ENCODE assay signal across 22 cellular contexts in genomic region chr3:188319569-188319968, GRCh38.
A peak's percentile ranks its signal among the peaks of the same experiment; 100 is the strongest.
DNase-seq lines count a peak whose midpoint lies in the region; ATAC-seq, FAIRE-seq and TF ChIP-seq lines count a peak whose summit lies in the region.
"Had no signal": no experiment of that assay in that cellular context is flagged by ENCODE, and none has a peak within 500 bp of the region (broad histone marks: within the 10 kb centered on the region; RNA-seq: fewer than 3 reads in every experiment).

No MANE protein-coding gene starts in this region.

- H3K36me3 ChIP-seq in endothelial cell of umbilical vein (ENCODE audit: control insufficient read depth in 2 of 2, extremely low read depth in 1 of 2, insufficient read depth in 2 of 2, low read length in 2 of 2) = no peaks in the 10 kb centered on the region
- H3K36me3 ChIP-seq in osteoblast (ENCODE audit: insufficient read depth, low read length) = no peaks in the 10 kb centered on the region
- H3K36me3 ChIP-seq in body of pancreas (replicated peaks in 1 of 2; ENCODE audit: insufficient read depth in 1 of 2, low read depth in 2 of 2) = no peaks in the 10 kb centered on the region
- H3K36me3 ChIP-seq: pancreas, Peyer's patch, sigmoid colon had no signal

- H3K9me3 ChIP-seq in endothelial cell of umbilical vein (replicated peaks; ENCODE audit: control insufficient read depth, insufficient read depth, low read length) (no peaks in the 10 kb centered on the region), osteoblast (ENCODE audit: low read depth, low read length) (no peaks in the 10 kb centered on the region), body of pancreas (no peaks in the 10 kb centered on the region)
- H3K9me3 ChIP-seq: A549, pancreas, Peyer's patch, sigmoid colon had no signal

- CTCF ChIA-PET in endothelial cell of umbilical vein (lab: Charles Lee) = interaction anchor here (0.9 kb wide), 1 partner anchor 22 kb away, joined by 3 read pairs; no protein-coding TSS in a partner anchor

- peak; percentile 62 for FAIRE-seq in RCC 7860 (lab: Jason Lieb, UNC)
- no peak for FAIRE-seq in endothelial cell of umbilical vein (lab: Jason Lieb, UNC)
- FAIRE-seq: A549, pancreas had no signal

- H3K27ac ChIP-seq in endothelial cell of umbilical vein (ENCODE audit: insufficient read depth, low read depth, low read length) (no peak overlapping the region), osteoblast (ENCODE audit: low read depth, low read length) (peak overlapping the region; percentile 28), body of pancreas (no peak overlapping the region)
- H3K27ac ChIP-seq: A549; BLaER1 treated with 17β-estradiol and CSF1 and Interleukin-3, amounts not matched to agents 10 nM and 100 nM; epithelial cell of prostate; pancreas; Peyer's patch had no signal

- peaks cover 3% of the 10 kb centered on the region for H3K4me1 ChIP-seq in endothelial cell of umbilical vein (ENCODE audit: control insufficient read depth, extremely low read depth, insufficient read depth, low read length)
- peaks cover 41% of the 10 kb centered on the region for H3K4me1 ChIP-seq in osteoblast (ENCODE audit: insufficient read depth, low read length)
- H3K4me1 ChIP-seq in body of pancreas = peaks cover 20% of the 10 kb centered on the region
- H3K4me1 ChIP-seq: Peyer's patch had no signal

- H3K27me3 ChIP-seq in endothelial cell of umbilical vein (ENCODE audit: control insufficient read depth in 2 of 2, insufficient read depth in 2 of 2, low read length in 2 of 2) (no peaks in the 10 kb centered on the region), osteoblast (ENCODE audit: insufficient read depth, low read length) (no peaks in the 10 kb centered on the region), body of pancreas (no peaks in the 10 kb centered on the region)
- H3K27me3 ChIP-seq: BLaER1 treated with 17β-estradiol and CSF1 and Interleukin-3, amounts not matched to agents 10 nM and 100 nM; pancreas; Peyer's patch; sigmoid colon had no signal

- TF ChIP-seq CTCF in endothelial cell of umbilical vein (IDR thresholded peaks at IDR 0.05; ENCODE audit: extremely low read depth in 1 of 2, insufficient read depth in 1 of 2, low read depth in 1 of 2, low read length in 2 of 2) (no peak), osteoblast (IDR thresholded peaks at IDR 0.05; ENCODE audit: extremely low read depth, low read depth, low read length) (no peak), body of pancreas (IDR thresholded peaks at IDR 0.05) (no peak)

- H3K4me2 ChIP-seq in endothelial cell of umbilical vein (ENCODE audit: insufficient read depth, low read length) (no peak overlapping the region), osteoblast (ENCODE audit: insufficient read depth, low read length) (no peak overlapping the region)
- H3K4me2 ChIP-seq: A549 had no signal

- H3K4me3 ChIP-seq in endothelial cell of umbilical vein (replicated peaks in 1 of 3; ENCODE audit: insufficient read depth in 1 of 3, low read depth in 1 of 3, low read length in 3 of 3) (no peak overlapping the region), osteoblast (ENCODE audit: insufficient read depth, low read length) (no peak overlapping the region), body of pancreas (no peak overlapping the region)
- H3K4me3 ChIP-seq: A549; BLaER1 treated with 17β-estradiol and CSF1 and Interleukin-3, amounts not matched to agents 10 nM and 100 nM; pancreas; Peyer's patch; sigmoid colon had no signal

- ATAC-seq in GM21526 (IDR thresholded peaks at IDR 0.05; ENCODE audit: low FRiP score, unreplicated experiment) (no peak), body of pancreas (no peak)
- ATAC-seq: A549; pancreas; stimulated activated naive CD8-positive, alpha-beta T cell treated with anti-CD3 and anti-CD28 coated beads, Interleukin-15, Interleukin-2, amounts not matched to agents 100 U/mL and 50 U/mL, for 24 hours had no signal

- DNase-seq in NCI-H2196 (lab: John Stamatoyannopoulos, UW; ENCODE audit: unreplicated experiment) (peak; percentile 34), NCI-H2196 treated with DMSO at 0.1 percent for 48 hours (lab: John Stamatoyannopoulos, UW; ENCODE audit: unreplicated experiment) (no peak), RCC 7860 (ENCODE audit: low spot score) (peak; percentile 64), endothelial cell of umbilical vein (ENCODE audit: low read depth, low spot score) (peak; percentile 38), osteoblast (ENCODE audit: insufficient read length, low spot score, missing footprints) (peak; percentile 21), T-helper 2 cell (no peak), body of pancreas (no peak)
- DNase-seq: activated CD4-positive, alpha-beta T cell treated with anti-CD3 and anti-CD28 coated beads, Interleukin-2, amount 50 U/mL, for 4 hours; activated naive CD4-positive, alpha-beta T cell treated with anti-CD3 and anti-CD28 coated beads for 36 hours; activated T-cell treated with anti-CD3 and anti-CD28 coated beads, Interleukin-2, amount 50 U/mL, for 1 hour; DMS153; head of caudate nucleus; NCI-H2081 treated with DMSO at 0.1 percent for 48 hours; NCI-H82; pancreas; Peyer's patch; sigmoid colon; stimulated activated naive CD8-positive, alpha-beta T cell treated with anti-CD3 and anti-CD28 coated beads, Interleukin-15, Interleukin-2, amounts not matched to agents 100 U/mL and 50 U/mL, for 24 hours had no signal

- 13 to 18% methylated on average over 1 of the region's 1 CpG for WGBS in body of pancreas, 2 donors

- H3K9ac ChIP-seq in endothelial cell of umbilical vein (replicated peaks; ENCODE audit: extremely low read depth, insufficient read depth, low read length) = no peak overlapping the region
- H3K9ac ChIP-seq: BLaER1 treated with 17β-estradiol and CSF1 and Interleukin-3, amounts not matched to agents 10 nM and 100 nM had no signal

- POLR2A ChIA-PET in endothelial cell of umbilical vein (lab: Charles Lee) = no interaction called here

- intact Hi-C loops in endothelial cell of umbilical vein (cut with micrococcal nuclease) (no loop called here), body of pancreas (cut with DNase I) (no loop called here)

- dilution Hi-C loops in endothelial cell of umbilical vein (cut with MboI; ENCODE audit: extremely low pct_ligation_motif_present, low sequenced_read_pairs) = no loop called here

- H2AFZ ChIP-seq in endothelial cell of umbilical vein (ENCODE audit: low read depth, low read length) (no peak overlapping the region), osteoblast (ENCODE audit: low read length) (no peak overlapping the region)

- H4K20me1 ChIP-seq in endothelial cell of umbilical vein (replicated peaks; ENCODE audit: control insufficient read depth, extremely low read depth, insufficient read depth, low read length) (no peaks in the 10 kb centered on the region), osteoblast (ENCODE audit: insufficient read depth, low read length) (peaks cover under 1% of the 10 kb centered on the region)
- H4K20me1 ChIP-seq: BLaER1 treated with 17β-estradiol and CSF1 and Interleukin-3, amounts not matched to agents 10 nM and 100 nM had no signal

- no peak for TF ChIP-seq POLR2A in endothelial cell of umbilical vein (IDR thresholded peaks at IDR 0.05; ENCODE audit: low read depth, low read length)
- no peak for TF ChIP-seq POLR2A in body of pancreas (IDR thresholded peaks at IDR 0.05)

- BruUV-seq in endothelial cell of umbilical vein (replicated peaks; lab: Mats Ljungman, UMichigan) = no TSS peak

- H3K79me2 ChIP-seq in endothelial cell of umbilical vein (ENCODE audit: control insufficient read depth, insufficient read depth, low read length) (peaks cover 2% of the 10 kb centered on the region), osteoblast (ENCODE audit: insufficient read depth, low read length) (peaks cover 55% of the 10 kb centered on the region)

- no peaks in the 10 kb centered on the region for H3K9me1 ChIP-seq in endothelial cell of umbilical vein (replicated peaks; ENCODE audit: control insufficient read depth, extremely low read depth, insufficient read depth, low read length)

TF ChIP-seq in endothelial cell of umbilical vein, 7 proteins besides CTCF, POLR2A, EP300 and RAD21:
- TF ChIP-seq JUN (IDR thresholded peaks at IDR 0.05; ENCODE audit: borderline replicate concordance, insufficient read depth, insufficient read length, low read depth) (no peak), GATA2 (IDR thresholded peaks at IDR 0.05; ENCODE audit: insufficient read depth, insufficient read length, low read depth, low read length) (peak; percentile 9)

Comparison
In these comparisons a context has a peak if more than half of its experiments do, and no peak if none do; other contexts are left out.
1. DNase-seq: peak in NCI-H2196 (single experiment), RCC 7860 (single experiment), endothelial cell of umbilical vein (single experiment) and osteoblast (single experiment); none in NCI-H2196 treated with DMSO at 0.1 percent for 48 hours (single experiment), T-helper 2 cell (0 of 5) and body of pancreas (0 of 4).